8 cellular contexts compared by ENCODE assay signal in genomic region chr2:177264209-177264538, GRCh38. TPM values are rescaled to one million over a fixed set of nuclear protein-coding genes. Genes with fewer than 3 reads are reported as not detected.
DNase-seq lines count a peak whose midpoint lies in the region; ATAC-seq, FAIRE-seq and TF ChIP-seq lines count a peak whose summit lies in the region.

No MANE protein-coding gene starts in this region.

- H3K4me1 Mint-ChIP-seq in CD14-positive monocyte: peaks cover 57% of the 10 kb centered on the region

- TF ChIP-seq POLR2A in GM19099 (IDR thresholded peaks at IDR 0.05; ENCODE audit: extremely low read depth, insufficient read length, low read depth) (peak; percentile 12), K562 (conservative IDR thresholded peaks at IDR 0.05) (peak; percentile 3; the same call in 1 of the 2 replicates)

- peak overlapping the region; percentile 75; the same call in 1 of the 2 replicates for H2AFZ ChIP-seq in K562 (ENCODE audit: low read depth, low read length)

- no peak for FAIRE-seq in K562 (lab: Jason Lieb, UNC)

- DNase-seq in CD14-positive monocyte (ENCODE audit: low spot score) (peak; percentile 53), K562 (ENCODE audit: extremely low read depth in 1 of 4, low spot score in 3 of 4) (peak in 2 of 4 experiments; percentile 61 to 81), CD1c-positive myeloid dendritic cell (ENCODE audit: extremely low spot score) (no peak), islet precursor cell (no peak)

- TF ChIP-seq EP300 in K562 (IDR thresholded peaks at IDR 0.05; ENCODE audit: low read length): no peak

- POLR2A ChIA-PET in K562 (lab: Yijun Ruan, JAX): interaction anchor here (0.6 to 12.9 kb wide), 49 partner anchors 9 to 1641 kb away, joined by 3 to 199 read pairs (median 5); partner anchors contain the start of genes AGPS and HNRNPA3

- no peak for TF ChIP-seq RAD21 in K562 (CRISPR knock-in tag; conservative IDR thresholded peaks at IDR 0.05 in 1 of 2, IDR thresholded peaks at IDR 0.05 in 1 of 2)
- TF ChIP-seq RAD21 in liver (IDR thresholded peaks at IDR 0.05): no peak

- H3K79me2 ChIP-seq in K562 (ENCODE audit: control insufficient read depth, insufficient read depth, low read length): peaks cover 52% of the 10 kb centered on the region

- H3K4me3 Mint-ChIP-seq in CD14-positive monocyte: peak overlapping the region; percentile 59 to 89

- no peaks in the 10 kb centered on the region for H3K27me3 ChIP-seq in HUES6 (ENCODE audit: control insufficient read depth, insufficient read depth, low read length)
- H3K27me3 ChIP-seq in K562 (ENCODE audit: control insufficient read depth in 2 of 2, insufficient read depth in 2 of 2, low read length in 2 of 2): no peaks in the 10 kb centered on the region
- H3K27me3 ChIP-seq in liver (ENCODE audit: control insufficient read depth in 4 of 4, insufficient read depth in 4 of 4, low read length in 3 of 4): no peaks in the 10 kb centered on the region
- H3K27me3 ChIP-seq in thymus (ENCODE audit: control insufficient read depth, insufficient read depth): no peaks in the 10 kb centered on the region

- H3K9ac ChIP-seq in HUES6 (ENCODE audit: low read length) (peak overlapping the region; percentile 97), K562 (ENCODE audit: insufficient read depth in 1 of 2, low read depth in 2 of 2, low read length in 2 of 2) (peak overlapping the region; percentile 98), liver (ENCODE audit: low read depth in 1 of 2, low read length in 2 of 2) (peak overlapping the region; percentile 93 to 95)

- H3K27ac Mint-ChIP-seq in CD14-positive monocyte: peak overlapping the region; percentile 84 to 100 (median 99)

- H3K9me3 Mint-ChIP-seq in CD14-positive monocyte: no peaks in the 10 kb centered on the region

- WGBS in K562 (ENCODE audit: insufficient coverage, low coverage, missing lambda C conversion rate): under 1% methylated on average over 25 of the region's 39 CpGs
- WGBS in liver: under 1% methylated on average over 39 of the region's 39 CpGs
- under 1% methylated on average over 39 of the region's 39 CpGs for WGBS in thymus

- BruUV-seq in K562 (replicated peaks; lab: Mats Ljungman, UMichigan): no TSS peak

- H3K36me3 ChIP-seq in HUES6 (ENCODE audit: control insufficient read depth, insufficient read depth, low read length) (peaks cover 3% of the 10 kb centered on the region), K562 (ENCODE audit: control insufficient read depth, insufficient read depth, low read length) (peaks cover 24% of the 10 kb centered on the region; the same call in 2 of the 3 replicates), liver (ENCODE audit: control insufficient read depth in 4 of 4, insufficient read depth in 3 of 4, low read depth in 1 of 4, low read length in 3 of 4) (no peaks in the 10 kb centered on the region), thymus (ENCODE audit: control insufficient read depth, insufficient read depth) (no peaks in the 10 kb centered on the region)

- H3K4me3 ChIP-seq in HUES6 (ENCODE audit: low read depth, low read length) (peak overlapping the region; percentile 69), K562 (peak overlapping the region; percentile 91), liver (ENCODE audit: low read depth in 1 of 3, low read length in 3 of 3) (peak overlapping the region; percentile 68 to 90 (median 73)), thymus (ENCODE audit: low read length) (peak overlapping the region; percentile 96)

- peak; percentile 23 for ATAC-seq in K562

- H3K9me3 ChIP-seq in HUES6 (ENCODE audit: control insufficient read depth, insufficient read depth, low read depth, low read length) (peaks cover 3% of the 10 kb centered on the region; the same call in 1 of the 2 replicates), K562 (replicated peaks; ENCODE audit: control insufficient read depth, insufficient read depth, low read depth, low read length) (peaks cover 3% of the 10 kb centered on the region), liver (ENCODE audit: control insufficient read depth in 4 of 4, low read length in 3 of 4) (no peaks in the 10 kb centered on the region), thymus (ENCODE audit: control insufficient read depth) (no peaks in the 10 kb centered on the region)

- TF ChIP-seq CTCF in CD14-positive monocyte (IDR thresholded peaks at IDR 0.05): no peak
- no peak for TF ChIP-seq CTCF in K562 (IDR thresholded peaks at IDR 0.05 in 2 of 3, conservative IDR thresholded peaks at IDR 0.05 in 1 of 3; ENCODE audit: insufficient read depth in 2 of 3, low read depth in 1 of 3, low read length in 3 of 3)
- TF ChIP-seq CTCF in liver (IDR thresholded peaks at IDR 0.05; ENCODE audit: low read depth, low read length, missing input control): no peak

- H3K4me1 ChIP-seq in HUES6 (ENCODE audit: control insufficient read depth, insufficient read depth, low read length): peaks cover 33% of the 10 kb centered on the region
- H3K4me1 ChIP-seq in K562 (replicated peaks in 1 of 2; ENCODE audit: control insufficient read depth in 2 of 2, insufficient read depth in 2 of 2, low read length in 2 of 2): peaks cover 32 to 38% of the 10 kb centered on the region in 2 experiments
- H3K4me1 ChIP-seq in liver (ENCODE audit: control insufficient read depth in 4 of 4, insufficient read depth in 4 of 4, low read length in 3 of 4): peaks cover 11 to 43% (median 22%) of the 10 kb centered on the region in 4 donors
- H3K4me1 ChIP-seq in thymus (ENCODE audit: control insufficient read depth, insufficient read depth, low read length): peaks cover 15% of the 10 kb centered on the region

- H3K27ac ChIP-seq in HUES6 (ENCODE audit: low read depth, low read length) (peak overlapping the region; percentile 98; the same call in 1 of the 2 replicates), K562 (ENCODE audit: extremely low read depth, low read depth, low read length) (peak overlapping the region; percentile 98), liver (ENCODE audit: low read depth in 1 of 2, low read length in 2 of 2) (peak overlapping the region; percentile 99 to 100), thymus (ENCODE audit: low read depth) (peak overlapping the region; percentile 98)

- CTCF ChIA-PET in K562 (lab: Yijun Ruan, JAX; ENCODE audit: low intra/inter-chr PET ratio): interaction anchor here (0.6 to 2.1 kb wide), 8 partner anchors 19 to 495 kb away, joined by 3 to 13 read pairs (median 4); no protein-coding TSS in a partner anchor

- peak overlapping the region; percentile 94; the same call in 1 of the 2 replicates for H3K4me2 ChIP-seq in K562 (ENCODE audit: insufficient read depth, low read length)

- intact Hi-C loops in CD14-positive monocyte (cut with micrococcal nuclease) (loop anchor here (2.0 to 10.0 kb wide), 8 partner anchors 37 to 153 kb away; partner anchors contain the start of genes AGPS (in 1 of the 2) and HNRNPA3 (in 1 of the 2)), K562 (cut with micrococcal nuclease) (loop anchor here (5.0 to 10.0 kb wide), 3 partner anchors 288 to 493 kb away; a partner anchor contains a TSS)

- no peaks in the 10 kb centered on the region for H3K9me1 ChIP-seq in K562 (ENCODE audit: control insufficient read depth, insufficient read depth, low read length)

- in situ Hi-C loops in K562 (cut with MboI): loop anchor here (5.0 kb wide), 1 partner anchor 68 kb away; no protein-coding TSS in a partner anchor

- H4K20me1 ChIP-seq in K562 (replicated peaks; ENCODE audit: control insufficient read depth, insufficient read depth, low read length): peaks cover 13% of the 10 kb centered on the region

- peaks cover 0 to 5% of the 10 kb centered on the region in 2 donors for H3K36me3 Mint-ChIP-seq in CD14-positive monocyte

- no peaks in the 10 kb centered on the region for H3K27me3 Mint-ChIP-seq in CD14-positive monocyte (ENCODE audit: low read depth in 3 of 3)

RNA-seq across cellular contexts. Expression of gene NFE2L2, which starts 0.4 kb away (rescaled TPM):
- 10 to 100 TPM; 38.7 to 51.6 TPM for polyA plus RNA-seq in CD14-positive monocyte
- total RNA-seq in K562 (2011; cell fraction: chromatin; rRNA removed; ENCODE audit: low replicate concordance): 61.8 and 169 TPM in 2 replicates
- total RNA-seq in K562 (2011; cell fraction: nucleolus; rRNA removed): 36.7 and 42.6 TPM in 2 replicates
- total RNA-seq in K562 (2011; cell fraction: nucleoplasm; rRNA removed): 59.8 and 96.6 TPM in 2 replicates
- total RNA-seq in K562 (2014; rRNA removed): 33.2 and 46.0 TPM in 2 replicates
- total RNA-seq in K562 (2014; rRNA removed; fragmentation: Illumina TruSeq; extraction: Trizol): 59.3 and 72.0 TPM in 2 replicates
- 62.5 and 67.8 TPM in 2 replicates for total RNA-seq in K562 (2015; rRNA removed; fragmentation: Illumina TruSeq; extraction: Trizol)
- 60.8 and 64.8 TPM in 2 replicates for total RNA-seq in K562 (2021)
- polyA plus RNA-seq in K562 (2011; rRNA removed): 93.2 and 120 TPM in 2 replicates
- polyA plus RNA-seq in K562 (2011; cell fraction: cytosol; rRNA removed): 58.4 and 68.0 TPM in 2 replicates
- polyA plus RNA-seq in K562 (2011; cell fraction: nucleus; rRNA removed): 62.5 and 70.2 TPM in 2 replicates
- 42.7 and 78.6 TPM in 2 replicates for polyA plus RNA-seq in K562 (2012)
- polyA plus RNA-seq in K562 (2014; fragmentation: Illumina TruSeq; extraction: Trizol): 91.0 and 100 TPM in 2 replicates
- 10 to 100 TPM; 29.3 to 34.8 TPM for polyA plus RNA-seq in K562 (2014; fragmentation: Nextera tagmentation; extraction: Ambion mirVana)
- polyA plus RNA-seq in K562 (2014; rRNA removed): 54.9 and 56.3 TPM in 2 replicates
- polyA minus RNA-seq in K562 (2011; rRNA and poly(A)+ RNA removed): 108 and 150 TPM in 2 replicates
- polyA minus RNA-seq in K562 (2011; cell fraction: cytosol; rRNA and poly(A)+ RNA removed): 40.0 and 70.1 TPM in 2 replicates
- 52.2 and 71.1 TPM in 2 replicates for polyA minus RNA-seq in K562 (2011; cell fraction: nucleus; rRNA and poly(A)+ RNA removed)
- total RNA-seq in liver: 10 to 100 TPM; 22.5 to 31.0 TPM
- polyA plus RNA-seq in liver: 10 to 100 TPM; 26.8 to 27.4 TPM
- polyA plus RNA-seq in thymus: 91.7 TPM

RNA-seq across cellular contexts. Expression of gene HNRNPA3, which starts 51.6 kb away (rescaled TPM):
- polyA plus RNA-seq in CD14-positive monocyte: 10 to 100 TPM; 26.5 to 43.0 TPM
- total RNA-seq in K562 (2011; cell fraction: chromatin; rRNA removed; ENCODE audit: low replicate concordance): 113 and 428 TPM in 2 replicates
- total RNA-seq in K562 (2011; cell fraction: nucleolus; rRNA removed): 48.9 and 75.0 TPM in 2 replicates
- total RNA-seq in K562 (2011; cell fraction: nucleoplasm; rRNA removed): 198 and 354 TPM in 2 replicates
- total RNA-seq in K562 (2014; rRNA removed): 72.8 and 79.5 TPM in 2 replicates
- total RNA-seq in K562 (2014; rRNA removed; fragmentation: Illumina TruSeq; extraction: Trizol): 130 and 151 TPM in 2 replicates
- 112 and 114 TPM in 2 replicates for total RNA-seq in K562 (2015; rRNA removed; fragmentation: Illumina TruSeq; extraction: Trizol)
- 249 and 272 TPM in 2 replicates for total RNA-seq in K562 (2021)
- polyA plus RNA-seq in K562 (2011; rRNA removed): 150 and 215 TPM in 2 replicates
- 28.0 and 59.6 TPM in 2 replicates for polyA plus RNA-seq in K562 (2011; cell fraction: cytosol; rRNA removed)
- 96.2 and 150 TPM in 2 replicates for polyA plus RNA-seq in K562 (2011; cell fraction: nucleus; rRNA removed)
- polyA plus RNA-seq in K562 (2012): 364 and 720 TPM in 2 replicates
- polyA plus RNA-seq in K562 (2014; fragmentation: Illumina TruSeq; extraction: Trizol): 356 and 381 TPM in 2 replicates
- 100 to 1,000 TPM; 108 to 192 TPM for polyA plus RNA-seq in K562 (2014; fragmentation: Nextera tagmentation; extraction: Ambion mirVana)
- 381 and 428 TPM in 2 replicates for polyA plus RNA-seq in K562 (2014; rRNA removed)
- 97.6 and 107 TPM in 2 replicates for polyA minus RNA-seq in K562 (2011; rRNA and poly(A)+ RNA removed)
- polyA minus RNA-seq in K562 (2011; cell fraction: cytosol; rRNA and poly(A)+ RNA removed): 69.7 and 76.8 TPM in 2 replicates
- 57.9 and 104 TPM in 2 replicates for polyA minus RNA-seq in K562 (2011; cell fraction: nucleus; rRNA and poly(A)+ RNA removed)
- total RNA-seq in liver: 10 to 100 TPM; 41.5 to 61.9 TPM
- polyA plus RNA-seq in liver: 10 to 100 TPM; 22.9 to 72.5 TPM
- polyA plus RNA-seq in thymus: 228 TPM
